In the genomic region with DNA sequence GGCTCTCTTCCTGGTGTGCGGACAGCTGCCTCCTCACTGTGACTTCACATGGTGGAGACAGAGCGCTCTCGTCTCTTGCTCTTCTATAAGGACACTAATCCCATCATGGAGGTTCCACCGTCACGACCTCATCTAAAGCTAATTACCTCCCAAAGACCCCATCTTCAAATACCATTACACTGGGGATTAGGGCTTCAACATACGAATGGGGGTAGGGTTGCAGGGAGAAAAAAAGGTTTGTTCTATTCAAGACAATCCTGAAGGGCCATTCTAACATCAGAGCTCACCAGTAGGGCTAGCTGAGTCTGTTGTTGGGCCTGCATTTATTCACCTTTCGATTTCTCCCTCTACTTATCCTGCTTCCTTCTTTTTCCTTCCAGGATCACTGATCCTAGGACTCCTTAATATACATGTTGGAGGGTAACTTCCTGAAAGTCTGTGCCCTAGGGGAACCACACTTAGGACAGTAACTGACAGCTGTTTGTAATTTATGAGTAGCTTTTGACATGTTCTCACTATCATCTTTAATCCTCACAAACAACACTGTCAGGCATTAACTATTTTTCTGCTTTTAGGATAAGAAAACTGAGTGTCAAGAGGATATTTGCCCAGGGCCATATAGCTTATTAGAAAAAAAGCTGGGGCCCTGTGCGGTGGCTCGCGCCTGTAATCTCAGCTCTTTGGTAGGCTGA, we compare ENCODE assay signal across 1 cellular context.
TF ChIP-seq lines count a peak whose summit lies in the region.

No MANE protein-coding gene starts in this region.

TF ChIP-seq in K562, 482 proteins besides CTCF, POLR2A, EP300 and RAD21:
- no peak for TF ChIP-seq FOXJ3 (CRISPR knock-in tag; IDR thresholded peaks at IDR 0.05)
- TF ChIP-seq HOXB6 (CRISPR knock-in tag; IDR thresholded peaks at IDR 0.05; ENCODE audit: borderline replicate concordance), result no peak
- TF ChIP-seq, protein P1, sequence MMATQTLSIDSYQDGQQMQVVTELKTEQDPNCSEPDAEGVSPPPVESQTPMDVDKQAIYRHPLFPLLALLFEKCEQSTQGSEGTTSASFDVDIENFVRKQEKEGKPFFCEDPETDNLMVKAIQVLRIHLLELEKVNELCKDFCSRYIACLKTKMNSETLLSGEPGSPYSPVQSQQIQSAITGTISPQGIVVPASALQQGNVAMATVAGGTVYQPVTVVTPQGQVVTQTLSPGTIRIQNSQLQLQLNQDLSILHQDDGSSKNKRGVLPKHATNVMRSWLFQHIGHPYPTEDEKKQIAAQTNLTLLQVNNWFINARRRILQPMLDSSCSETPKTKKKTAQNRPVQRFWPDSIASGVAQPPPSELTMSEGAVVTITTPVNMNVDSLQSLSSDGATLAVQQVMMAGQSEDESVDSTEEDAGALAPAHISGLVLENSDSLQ (IDR thresholded peaks at IDR 0.05), result peak; percentile 37; the same call in 1 of the 2 replicates
- TF ChIP-seq GABPB1 (CRISPR knock-in tag; IDR thresholded peaks at IDR 0.05), result no peak
- TF ChIP-seq ZNF785 (CRISPR knock-in tag; IDR thresholded peaks at IDR 0.05), result no peak
- no peak for TF ChIP-seq ARNT (IDR thresholded peaks at IDR 0.05)
- no peak for TF ChIP-seq SPI1 (IDR thresholded peaks at IDR 0.05; ENCODE audit: borderline replicate concordance, low read depth, low read length)
- TF ChIP-seq TAF9B (IDR thresholded peaks at IDR 0.05; ENCODE audit: partially characterized antibody), result no peak
- no peak for TF ChIP-seq ZNF263 (CRISPR knock-in tag; IDR thresholded peaks at IDR 0.05; ENCODE audit: borderline replicate concordance)
- TF ChIP-seq ZNF277 (CRISPR knock-in tag; IDR thresholded peaks at IDR 0.05; ENCODE audit: borderline replicate concordance), result no peak
- TF ChIP-seq, protein P2, sequence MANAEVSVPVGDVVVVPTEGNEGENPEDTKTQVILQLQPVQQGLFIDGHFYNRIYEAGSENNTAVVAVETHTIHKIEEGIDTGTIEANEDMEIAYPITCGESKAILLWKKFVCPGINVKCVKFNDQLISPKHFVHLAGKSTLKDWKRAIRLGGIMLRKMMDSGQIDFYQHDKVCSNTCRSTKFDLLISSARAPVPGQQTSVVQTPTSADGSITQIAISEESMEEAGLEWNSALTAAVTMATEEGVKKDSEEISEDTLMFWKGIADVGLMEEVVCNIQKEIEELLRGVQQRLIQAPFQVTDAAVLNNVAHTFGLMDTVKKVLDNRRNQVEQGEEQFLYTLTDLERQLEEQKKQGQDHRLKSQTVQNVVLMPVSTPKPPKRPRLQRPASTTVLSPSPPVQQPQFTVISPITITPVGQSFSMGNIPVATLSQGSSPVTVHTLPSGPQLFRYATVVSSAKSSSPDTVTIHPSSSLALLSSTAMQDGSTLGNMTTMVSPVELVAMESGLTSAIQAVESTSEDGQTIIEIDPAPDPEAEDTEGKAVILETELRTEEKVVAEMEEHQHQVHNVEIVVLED (CRISPR knock-in tag; IDR thresholded peaks at IDR 0.05), result no peak
- TF ChIP-seq TAF7 (tag; IDR thresholded peaks at IDR 0.05), result no peak
- peak; percentile 66 for TF ChIP-seq MEIS2 (IDR thresholded peaks at IDR 0.05; ENCODE audit: partially characterized antibody)
- TF ChIP-seq, protein P3, sequence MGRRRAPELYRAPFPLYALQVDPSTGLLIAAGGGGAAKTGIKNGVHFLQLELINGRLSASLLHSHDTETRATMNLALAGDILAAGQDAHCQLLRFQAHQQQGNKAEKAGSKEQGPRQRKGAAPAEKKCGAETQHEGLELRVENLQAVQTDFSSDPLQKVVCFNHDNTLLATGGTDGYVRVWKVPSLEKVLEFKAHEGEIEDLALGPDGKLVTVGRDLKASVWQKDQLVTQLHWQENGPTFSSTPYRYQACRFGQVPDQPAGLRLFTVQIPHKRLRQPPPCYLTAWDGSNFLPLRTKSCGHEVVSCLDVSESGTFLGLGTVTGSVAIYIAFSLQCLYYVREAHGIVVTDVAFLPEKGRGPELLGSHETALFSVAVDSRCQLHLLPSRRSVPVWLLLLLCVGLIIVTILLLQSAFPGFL (CRISPR knock-in tag; IDR thresholded peaks at IDR 0.05), result no peak
- TF ChIP-seq, protein P4, sequence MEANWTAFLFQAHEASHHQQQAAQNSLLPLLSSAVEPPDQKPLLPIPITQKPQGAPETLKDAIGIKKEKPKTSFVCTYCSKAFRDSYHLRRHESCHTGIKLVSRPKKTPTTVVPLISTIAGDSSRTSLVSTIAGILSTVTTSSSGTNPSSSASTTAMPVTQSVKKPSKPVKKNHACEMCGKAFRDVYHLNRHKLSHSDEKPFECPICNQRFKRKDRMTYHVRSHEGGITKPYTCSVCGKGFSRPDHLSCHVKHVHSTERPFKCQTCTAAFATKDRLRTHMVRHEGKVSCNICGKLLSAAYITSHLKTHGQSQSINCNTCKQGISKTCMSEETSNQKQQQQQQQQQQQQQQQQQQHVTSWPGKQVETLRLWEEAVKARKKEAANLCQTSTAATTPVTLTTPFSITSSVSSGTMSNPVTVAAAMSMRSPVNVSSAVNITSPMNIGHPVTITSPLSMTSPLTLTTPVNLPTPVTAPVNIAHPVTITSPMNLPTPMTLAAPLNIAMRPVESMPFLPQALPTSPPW (CRISPR knock-in tag; IDR thresholded peaks at IDR 0.05), result no peak
- no peak for TF ChIP-seq BCL6 (CRISPR knock-in tag; IDR thresholded peaks at IDR 0.05)
- no peak for TF ChIP-seq HINFP (tag; conservative IDR thresholded peaks at IDR 0.05; ENCODE audit: low read depth)
- TF ChIP-seq ZNF717 (CRISPR knock-in tag; IDR thresholded peaks at IDR 0.05), result no peak
- no peak for TF ChIP-seq ZNF282 (CRISPR knock-in tag; IDR thresholded peaks at IDR 0.05)
- TF ChIP-seq CEBPB (tag; IDR thresholded peaks at IDR 0.05), result no peak
- 0 out of 2 replicates have a peak, but pooled peaks have one; percentile 20 for TF ChIP-seq MECOM (CRISPR knock-in tag; IDR thresholded peaks at IDR 0.05)
- TF ChIP-seq KDM5B (IDR thresholded peaks at IDR 0.05; ENCODE audit: insufficient replicate concordance, low read depth, low read length), result no peak
- TF ChIP-seq RBBP5 (IDR thresholded peaks at IDR 0.05; ENCODE audit: borderline replicate concordance, insufficient read depth, low read length, poor library complexity, severe bottlenecking), result no peak
- TF ChIP-seq RBM34 (IDR thresholded peaks at IDR 0.05; ENCODE audit: borderline replicate concordance, insufficient read depth, low read length), result no peak
- TF ChIP-seq KAT8 (IDR thresholded peaks at IDR 0.05; ENCODE audit: low read depth), result no peak
